Comparison of ENCODE assay signal across 24 cellular contexts in genomic region chr15:59392299-59392698, GRCh38. TPM values are rescaled to one million over a fixed set of nuclear protein-coding genes. Genes with fewer than 3 reads are reported as not detected.
DNase-seq lines count a peak whose midpoint lies in the region; ATAC-seq, FAIRE-seq and TF ChIP-seq lines count a peak whose summit lies in the region.
"Had no signal": no experiment of that assay in that cellular context is flagged by ENCODE, and none has a peak within 500 bp of the region (broad histone marks: within the 10 kb centered on the region; RNA-seq: fewer than 3 reads in every experiment).

No MANE protein-coding gene starts in this region.

- H3K27ac ChIP-seq in OCI-LY7 (ENCODE audit: low read depth, low read length, poor library complexity, severe bottlenecking) (no peak overlapping the region), adrenal gland (no peak overlapping the region)
- H3K27ac ChIP-seq: BLaER1, C4-2B had no signal

- no peak for ATAC-seq in stimulated activated memory B cell treated with anti-CD40 and anti-IgM and Interleukin-4, amounts not matched to agents 10 μg/mL and 1 μg/mL and 100 μg/mL, for 72 hours
- ATAC-seq in GM21723 (IDR thresholded peaks at IDR 0.05; ENCODE audit: unreplicated experiment), result no peak
- ATAC-seq: CD8-positive, alpha-beta T cell had no signal

- H3K9me3 Mint-ChIP-seq in dendritic cell treated with granulocyte-macrophage colony-stimulating factor and Interleukin-4, amounts not matched to agents 40 ng/mL and 50 ng/mL, for 4 days, result no peaks in the 10 kb centered on the region
- H3K9me3 Mint-ChIP-seq in stimulated activated memory B cell treated with anti-CD40 and anti-IgM and Interleukin-4, amounts not matched to agents 10 μg/mL and 1 μg/mL and 100 μg/mL, for 72 hours, result peaks cover 2% of the 10 kb centered on the region
- H3K9me3 Mint-ChIP-seq: CD8-positive, alpha-beta T cell had no signal

- H3K79me2 ChIP-seq in OCI-LY7 (ENCODE audit: insufficient read depth, low read depth, low read length), result no peaks in the 10 kb centered on the region

- peak overlapping the region; percentile 58 for H3K27ac Mint-ChIP-seq in dendritic cell treated with granulocyte-macrophage colony-stimulating factor and Interleukin-4, amounts not matched to agents 40 ng/mL and 50 ng/mL, for 4 days
- peak overlapping the region; percentile 51 for H3K27ac Mint-ChIP-seq in stimulated activated memory B cell treated with anti-CD40 and anti-IgM and Interleukin-4, amounts not matched to agents 10 μg/mL and 1 μg/mL and 100 μg/mL, for 72 hours
- H3K27ac Mint-ChIP-seq: B cell; CD4-positive, CD25-positive, alpha-beta regulatory T cell; CD8-positive, alpha-beta T cell had no signal

- no peaks in the 10 kb centered on the region for H3K36me3 Mint-ChIP-seq in dendritic cell treated with granulocyte-macrophage colony-stimulating factor and Interleukin-4, amounts not matched to agents 40 ng/mL and 50 ng/mL, for 4 days (ENCODE audit: low read depth)
- no peaks in the 10 kb centered on the region for H3K36me3 Mint-ChIP-seq in stimulated activated memory B cell treated with anti-CD40 and anti-IgM and Interleukin-4, amounts not matched to agents 10 μg/mL and 1 μg/mL and 100 μg/mL, for 72 hours
- H3K36me3 Mint-ChIP-seq: CD4-positive, CD25-positive, alpha-beta regulatory T cell; CD8-positive, alpha-beta T cell had no signal

- TF ChIP-seq POLR2A in adrenal gland (IDR thresholded peaks at IDR 0.05), result no peak

- H3K4me3 Mint-ChIP-seq in dendritic cell treated with granulocyte-macrophage colony-stimulating factor and Interleukin-4, amounts not matched to agents 40 ng/mL and 50 ng/mL, for 4 days, result no peak overlapping the region
- H3K4me3 Mint-ChIP-seq in stimulated activated memory B cell treated with anti-CD40 and anti-IgM and Interleukin-4, amounts not matched to agents 10 μg/mL and 1 μg/mL and 100 μg/mL, for 72 hours, result no peak overlapping the region
- H3K4me3 Mint-ChIP-seq: B cell; CD4-positive, CD25-positive, alpha-beta regulatory T cell; CD8-positive, alpha-beta T cell had no signal

- TF ChIP-seq CTCF in OCI-LY7 (conservative IDR thresholded peaks at IDR 0.05; ENCODE audit: low read length) (no peak), adrenal gland (IDR thresholded peaks at IDR 0.05) (no peak)

- H2AFZ ChIP-seq in OCI-LY7 (ENCODE audit: low read length), result peak overlapping the region; percentile 29; the same call in 1 of the 2 replicates

- intact Hi-C loops in OCI-LY7 (cut with micrococcal nuclease; ENCODE audit: unreplicated experiment), result no loop called here
- intact Hi-C loops in dendritic cell treated with granulocyte-macrophage colony-stimulating factor and Interleukin-4, amounts not matched to agents 40 ng/mL and 50 ng/mL, for 4 days (cut with micrococcal nuclease), result no loop called here
- intact Hi-C loops in adrenal gland (cut with DNase I), result no loop called here

- H4K20me1 ChIP-seq in OCI-LY7 (ENCODE audit: insufficient read depth, low read length), result no peaks in the 10 kb centered on the region
- H4K20me1 ChIP-seq: BLaER1 had no signal

- H3K4me1 Mint-ChIP-seq in dendritic cell treated with granulocyte-macrophage colony-stimulating factor and Interleukin-4, amounts not matched to agents 40 ng/mL and 50 ng/mL, for 4 days (ENCODE audit: low read depth), result peaks cover 57% of the 10 kb centered on the region
- H3K4me1 Mint-ChIP-seq in stimulated activated memory B cell treated with anti-CD40 and anti-IgM and Interleukin-4, amounts not matched to agents 10 μg/mL and 1 μg/mL and 100 μg/mL, for 72 hours, result peaks cover 31% of the 10 kb centered on the region
- H3K4me1 Mint-ChIP-seq: CD4-positive, CD25-positive, alpha-beta regulatory T cell had no signal

- no peaks in the 10 kb centered on the region for H3K27me3 Mint-ChIP-seq in dendritic cell treated with granulocyte-macrophage colony-stimulating factor and Interleukin-4, amounts not matched to agents 40 ng/mL and 50 ng/mL, for 4 days
- no peaks in the 10 kb centered on the region for H3K27me3 Mint-ChIP-seq in stimulated activated memory B cell treated with anti-CD40 and anti-IgM and Interleukin-4, amounts not matched to agents 10 μg/mL and 1 μg/mL and 100 μg/mL, for 72 hours
- H3K27me3 Mint-ChIP-seq: B cell had no signal

- POLR2A ChIA-PET in OCI-LY7 (lab: Charles Lee), result interaction anchor here (0.7 to 9.8 kb wide), 2 partner anchors 20 to 1721 kb away, joined by 4 to 103 read pairs; no protein-coding TSS in a partner anchor

- H3K36me3 ChIP-seq in OCI-LY7 (ENCODE audit: insufficient read depth, low read length) (no peaks in the 10 kb centered on the region), adrenal gland (replicated peaks in 1 of 2) (no peaks in the 10 kb centered on the region)
- H3K36me3 ChIP-seq: BLaER1 had no signal

- CTCF ChIA-PET in OCI-LY7 (lab: Charles Lee; ENCODE audit: unreplicated experiment), result no interaction called here

- no TSS peak for BruUV-seq in OCI-LY7 (replicated peaks; lab: Mats Ljungman, UMichigan)

- 77 to 82% (median 80%) methylated on average over 4 to 5 of the region's 5 CpGs for WGBS in adrenal gland, 4 donors

- no peaks in the 10 kb centered on the region for H3K27me3 ChIP-seq in adrenal gland

- H3K4me1 ChIP-seq in OCI-LY7 (ENCODE audit: insufficient read depth, low read length, poor library complexity, severe bottlenecking) (peaks cover 47% of the 10 kb centered on the region), adrenal gland (replicated peaks in 1 of 2) (peaks cover 0 to 3% of the 10 kb centered on the region in 2 donors)
- H3K4me1 ChIP-seq: BLaER1, Caco-2 had no signal

- H3K9me3 ChIP-seq in OCI-LY7 (ENCODE audit: low read length), result no peaks in the 10 kb centered on the region
- H3K9me3 ChIP-seq in adrenal gland (replicated peaks in 1 of 3), result no peaks in the 10 kb centered on the region
- H3K9me3 ChIP-seq: BLaER1, Caco-2 had no signal

- DNase-seq in GM19239 (ENCODE audit: insufficient read length, low spot score) (no peak), OCI-LY7 (ENCODE audit: low spot score) (no peak), adrenal gland (no peak), anterior cingulate cortex (lab: John Stamatoyannopoulos, UW) (no peak), SK-N-DZ (ENCODE audit: low spot score) (no peak)
- DNase-seq: Caco-2; CD4-positive, CD25-positive, alpha-beta regulatory T cell; CD8-positive, alpha-beta T cell; DMS 273 treated with DMSO at 0.1 percent for 48 hours; DMS79; GF-D8; H7; HCEC 1CT had no signal

- peak; percentile 59 for FAIRE-seq in GM19239 (lab: Jason Lieb, UNC)
- FAIRE-seq: D721Med, GM12892, H1 had no signal

- H3K4me2 ChIP-seq in OCI-LY7 (ENCODE audit: low read length), result peak overlapping the region; percentile 0; the same call in 1 of the 2 replicates
- H3K4me2 ChIP-seq: BLaER1 had no signal

- H3K9me2 ChIP-seq in OCI-LY7 (ENCODE audit: insufficient read depth, low read length), result no peaks in the 10 kb centered on the region

- H3K4me3 ChIP-seq in OCI-LY7 (ENCODE audit: low read depth, low read length, poor library complexity, severe bottlenecking) (no peak overlapping the region), adrenal gland (no peak overlapping the region)
- H3K4me3 ChIP-seq: BLaER1 had no signal

RNA-seq across cellular contexts. Expression of gene MYO1E, which starts 19.6 kb away (rescaled TPM):
- 0.72 and 1.5 TPM in 2 replicates for total RNA-seq in OCI-LY7 (2014; rRNA removed; shearing (Covaris generic))
- total RNA-seq in OCI-LY7 (2022) (17.3 and 26.5 TPM in 2 replicates), adrenal gland (10 to 100 TPM; 11.9 to 50.8 (median 30.9) TPM)
- polyA plus RNA-seq in adrenal gland, result 10 to 100 TPM; 16.0 to 19.8 (median 17.9) TPM
- polyA plus RNA-seq in SK-N-DZ (2014; cell fraction: cytosol; rRNA removed), result 0.09 and 1.1 TPM in 2 replicates
- polyA plus RNA-seq in SK-N-DZ (2014; cell fraction: nucleus; rRNA removed), result 0.49 TPM in 1 of 2 replicates, not detected in the other

RNA-seq across cellular contexts. Expression of gene FAM81A, which starts 45.7 kb away (rescaled TPM):
- total RNA-seq in OCI-LY7 (2014; rRNA removed; shearing (Covaris generic)), result 8.1 and 11.6 TPM in 2 replicates
- total RNA-seq in OCI-LY7 (2022), result 37.4 and 40.3 TPM in 2 replicates
- under 1 TPM in 4 of 8 donors, not detected in 4; 0.08 to 0.96 (median 0.20) TPM for total RNA-seq in adrenal gland
- polyA plus RNA-seq in adrenal gland, result under 1 TPM; 0.16 to 0.31 (median 0.27) TPM
- not detected in 2 replicates for polyA plus RNA-seq in SK-N-DZ (2014; cell fraction: cytosol; rRNA removed)
- polyA plus RNA-seq in SK-N-DZ (2014; cell fraction: nucleus; rRNA removed), result not detected in 2 replicates
- total RNA-seq: A673; CD4-positive, CD25-positive, alpha-beta regulatory T cell; CD8-positive, alpha-beta T cell; G401 had no signal
- polyA plus RNA-seq: CD4-positive, CD25-positive, alpha-beta regulatory T cell had no signal

Comparison
In these comparisons a context has a peak if more than half of its experiments do, and no peak if none do; other contexts are left out.
1. RNA of gene FAM81A, which starts 45.7 kb away (total RNA-seq): 8.1 to 40.3 TPM in OCI-LY7; 0.08 to 0.96 TPM in adrenal gland; every median in the first group is over 4 times any median in the second.